ENCODE assay signal across 14 cellular contexts in genomic region chr11:117820071-117820470, GRCh38. TPM values are rescaled to one million over a fixed set of nuclear protein-coding genes. Genes with fewer than 3 reads are reported as not detected.
DNase-seq lines count a peak whose midpoint lies in the region; ATAC-seq and TF ChIP-seq lines count a peak whose summit lies in the region.
"Had no signal": no experiment of that assay in that cellular context is flagged by ENCODE, and none has a peak within 500 bp of the region (broad histone marks: within the 10 kb centered on the region; RNA-seq: fewer than 3 reads in every experiment).

No MANE protein-coding gene starts in this region.

- intact Hi-C loops in MCF 10A (cut with micrococcal nuclease), result no loop called here
- intact Hi-C loops in breast epithelium (cut with DNase I; ENCODE audit: low total_unique reads), result no loop called here

- H3K27ac ChIP-seq in breast epithelium (no peak overlapping the region), endodermal cell (ENCODE audit: low read depth, low read length) (no peak overlapping the region)
- H3K27ac ChIP-seq: dorsolateral prefrontal cortex, GM23248 had no signal

- H3K36me3 ChIP-seq in breast epithelium, result no peaks in the 10 kb centered on the region
- H3K36me3 ChIP-seq in endodermal cell (ENCODE audit: control insufficient read depth, insufficient read depth, low read length), result no peaks in the 10 kb centered on the region

- H3K4me1 ChIP-seq in breast epithelium (no peaks in the 10 kb centered on the region), endodermal cell (ENCODE audit: control insufficient read depth, insufficient read depth, low read length) (peaks cover 22% of the 10 kb centered on the region)

- no peak overlapping the region for H3K4me3 Mint-ChIP-seq in MCF 10A (ENCODE audit: unreplicated experiment)
- H3K4me3 Mint-ChIP-seq in endodermal cell, result peak overlapping the region; percentile 3

- H3K36me3 Mint-ChIP-seq in MCF 10A (ENCODE audit: insufficient read depth, unreplicated experiment) (no peaks in the 10 kb centered on the region), endodermal cell (ENCODE audit: low read depth) (no peaks in the 10 kb centered on the region)

- H3K9ac ChIP-seq in endodermal cell (ENCODE audit: extremely low read depth, low read length, poor library complexity, severe bottlenecking), result no peak overlapping the region
- H3K9ac ChIP-seq: GM23248 had no signal

- WGBS in endodermal cell (ENCODE audit: insufficient coverage in 1 of 2, insufficient read length in 1 of 2), 2 experiments, result 93 to 98% methylated on average over 5 to 11 of the region's 11 CpGs

- TF ChIP-seq CTCF in MCF 10A (IDR thresholded peaks at IDR 0.05; ENCODE audit: unreplicated experiment) (no peak), breast epithelium (IDR thresholded peaks at IDR 0.05) (no peak), endodermal cell (conservative IDR thresholded peaks at IDR 0.05) (no peak)

- H3K4me1 Mint-ChIP-seq in MCF 10A (ENCODE audit: insufficient read depth, unreplicated experiment) (peaks cover 18% of the 10 kb centered on the region), endodermal cell (peaks cover 64% of the 10 kb centered on the region)

- ATAC-seq in GM18861 (IDR thresholded peaks at IDR 0.05; ENCODE audit: unreplicated experiment), result no peak
- ATAC-seq in GM21367 (IDR thresholded peaks at IDR 0.05; ENCODE audit: unreplicated experiment), result no peak
- ATAC-seq in GM18909 (IDR thresholded peaks at IDR 0.05; ENCODE audit: poor library complexity, unreplicated experiment), result no peak

- CTCF ChIA-PET in MCF 10A (lab: Yijun Ruan, JAX), result interaction anchor here (0.6 to 6.8 kb wide), 7 partner anchors 14 to 460 kb away, joined by 3 to 173 read pairs (median 25); no protein-coding TSS in a partner anchor

- no peak for DNase-seq in MCF 10A (ENCODE audit: unreplicated experiment)
- DNase-seq in breast epithelium (ENCODE audit: low spot score in 2 of 2), result no peak
- peak; percentile 52 for DNase-seq in NCI-H345 (lab: John Stamatoyannopoulos, UW)
- peak; percentile 59 for DNase-seq in endodermal cell
- no peak for DNase-seq in GOT3 (lab: John Stamatoyannopoulos, UW)
- DNase-seq: activated CD8-positive, alpha-beta memory T cell treated with anti-CD3 and anti-CD28 coated beads, Interleukin-2, amount 50 U/mL, for 48 hours; amniotic stem cell; dorsolateral prefrontal cortex; GM23248; Karpas-422; NCI-H226 had no signal

- POLR2A ChIA-PET in MCF 10A (lab: Yijun Ruan, JAX), result no interaction called here

- no TSS peak for BruUV-seq in MCF 10A (replicated peaks; lab: Mats Ljungman, UMichigan)

- no peak overlapping the region for H3K4me3 ChIP-seq in breast epithelium
- no peak overlapping the region for H3K4me3 ChIP-seq in endodermal cell (ENCODE audit: low read length)
- H3K4me3 ChIP-seq: dorsolateral prefrontal cortex, GM23248 had no signal

- H3K27me3 Mint-ChIP-seq in MCF 10A (ENCODE audit: insufficient read depth, unreplicated experiment) (no peaks in the 10 kb centered on the region), endodermal cell (ENCODE audit: insufficient read depth) (peaks cover 5% of the 10 kb centered on the region)

- H3K9me3 ChIP-seq in breast epithelium (no peaks in the 10 kb centered on the region), endodermal cell (ENCODE audit: control insufficient read depth, low read length) (no peaks in the 10 kb centered on the region)

- no peak for TF ChIP-seq POLR2A in breast epithelium (IDR thresholded peaks at IDR 0.05)

- H3K27ac Mint-ChIP-seq in MCF 10A (ENCODE audit: low read depth, unreplicated experiment), result peak overlapping the region; percentile 49
- H3K27ac Mint-ChIP-seq in endodermal cell, result no peak overlapping the region

- H3K9me3 Mint-ChIP-seq in MCF 10A (ENCODE audit: unreplicated experiment), result no peaks in the 10 kb centered on the region
- no peaks in the 10 kb centered on the region for H3K9me3 Mint-ChIP-seq in endodermal cell

- no peaks in the 10 kb centered on the region for H3K27me3 ChIP-seq in breast epithelium
- no peaks in the 10 kb centered on the region for H3K27me3 ChIP-seq in endodermal cell (ENCODE audit: control insufficient read depth, insufficient read depth, low read length, poor library complexity, severe bottlenecking)

RNA-seq across cellular contexts. Expression of gene FXYD2, which starts 4.5 kb away (rescaled TPM):
- total RNA-seq in MCF 10A (2022) (not detected in 2 replicates), breast epithelium (1 to 10 TPM in 2 of 3 donors, under 1 TPM in 1; 0.66 to 2.0 (median 1.3) TPM), endodermal cell (1 to 10 TPM; 3.0 TPM)
- 1.0 TPM for polyA plus RNA-seq in endodermal cell (2013, experiment 1 of 2)
- polyA plus RNA-seq in endodermal cell (2013, experiment 2 of 2), result 1.3 TPM
- total RNA-seq: GM23248 had no signal
- polyA plus RNA-seq: GM23248 had no signal

RNA-seq across cellular contexts. Expression of gene DSCAML1, which starts 23.1 kb away (rescaled TPM):
- total RNA-seq in MCF 10A (2022), result not detected in 2 replicates
- total RNA-seq in breast epithelium, result 1 to 10 TPM in 1 of 3 donors, under 1 TPM in 2; 0.33 to 1.8 (median 0.64) TPM
- 10 to 100 TPM in 1 of 2 donors, 1 to 10 TPM in 1; 5.6 to 10.9 TPM for total RNA-seq in endodermal cell
- polyA plus RNA-seq in endodermal cell (2013, experiment 1 of 2), result 1.4 TPM
- 0.50 TPM for polyA plus RNA-seq in endodermal cell (2013, experiment 2 of 2)
- total RNA-seq: GM23248 had no signal
- polyA plus RNA-seq: GM23248 had no signal

RNA-seq across cellular contexts. Expression of gene FXYD6, which starts 56.4 kb away (rescaled TPM):
- not detected in 2 replicates for total RNA-seq in MCF 10A (2022)
- total RNA-seq in breast epithelium, result 10 to 100 TPM; 16.0 to 25.0 (median 20.3) TPM
- 10 to 100 TPM; 54.1 to 61.8 TPM for total RNA-seq in endodermal cell
- 197 TPM for polyA plus RNA-seq in endodermal cell (2013, experiment 1 of 2)
- 184 TPM for polyA plus RNA-seq in endodermal cell (2013, experiment 2 of 2)
- total RNA-seq: GM23248 had no signal
- polyA plus RNA-seq: GM23248 had no signal

Comparison
In these comparisons a context has a peak if more than half of its experiments do, and no peak if none do; other contexts are left out.
1. RNA of gene FXYD6, which starts 56.4 kb away (total RNA-seq): 54.1 to 61.8 TPM in endodermal cell and 16.0 to 25.0 TPM in breast epithelium; not detected in MCF 10A; every median in the first group is over 10 times any median in the second.
2. DNase-seq: peak in NCI-H345 (single experiment) and endodermal cell (single experiment); none in MCF 10A (single experiment), breast epithelium (0 of 2) and GOT3 (single experiment).